9 cellular contexts compared by ENCODE assay signal in the genomic region with DNA sequence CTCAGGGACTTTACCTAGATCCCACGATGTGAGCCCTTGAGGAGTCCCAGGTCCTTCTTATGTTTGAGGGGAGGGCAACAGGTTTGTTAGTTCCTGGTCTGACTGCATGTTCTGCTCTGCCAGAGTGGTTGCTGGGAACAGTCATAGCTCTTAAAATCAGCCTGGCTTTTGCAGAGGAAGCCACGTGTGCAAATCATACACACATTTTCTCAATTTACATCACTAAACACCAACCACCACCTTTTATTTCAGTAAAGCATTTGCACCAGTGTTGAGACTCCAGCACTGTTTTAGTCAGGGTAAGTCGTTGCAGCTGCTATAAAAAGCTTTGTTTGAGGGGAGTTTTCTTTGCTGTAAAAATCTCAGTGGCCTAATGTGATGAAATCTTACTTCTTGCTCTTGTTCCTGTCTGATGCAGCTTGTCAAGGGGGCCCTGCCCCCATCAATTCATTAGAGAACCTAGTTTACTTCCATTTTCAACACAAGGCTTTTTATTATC.
DNase-seq lines count a peak whose midpoint lies in the region; ATAC-seq, FAIRE-seq and TF ChIP-seq lines count a peak whose summit lies in the region.
"Had no signal": no experiment of that assay in that cellular context is flagged by ENCODE, and none has a peak within 500 bp of the region (broad histone marks: within the 10 kb centered on the region; RNA-seq: fewer than 3 reads in every experiment).

No MANE protein-coding gene starts in this region.

- H3K79me2 ChIP-seq in trophoblast cell (ENCODE audit: control insufficient read depth, insufficient read depth, low read length, poor library complexity): no peaks in the 10 kb centered on the region

- no peak for TF ChIP-seq CTCF in GM06990 (IDR thresholded peaks at IDR 0.05; ENCODE audit: insufficient read depth, low read length, poor library complexity, severe bottlenecking)
- no peak for TF ChIP-seq CTCF in right lobe of liver (IDR thresholded peaks at IDR 0.05)
- TF ChIP-seq CTCF in psoas muscle (IDR thresholded peaks at IDR 0.05): no peak

- no peak overlapping the region for H3K4ac ChIP-seq in trophoblast cell (ENCODE audit: low read depth, low read length)

- no peak overlapping the region for H2AFZ ChIP-seq in trophoblast cell (ENCODE audit: insufficient read depth, low read length, poor library complexity)

- no peak overlapping the region for H2BK120ac ChIP-seq in trophoblast cell (ENCODE audit: insufficient read depth, low read length, poor library complexity)

- ATAC-seq in GM19351 (IDR thresholded peaks at IDR 0.05; ENCODE audit: unreplicated experiment) (peak; percentile 67), HG03025 (IDR thresholded peaks at IDR 0.05; ENCODE audit: low FRiP score, unreplicated experiment) (peak; percentile 58), right lobe of liver (no peak), psoas muscle (no peak)

- H3K4me3 ChIP-seq in GM06990 (replicated peaks; ENCODE audit: low read depth, low read length): no peak overlapping the region
- no peak overlapping the region for H3K4me3 ChIP-seq in right lobe of liver
- H3K4me3 ChIP-seq in psoas muscle: no peak overlapping the region
- H3K4me3 ChIP-seq in trophoblast cell (ENCODE audit: low read depth, low read length): no peak overlapping the region

- H4K91ac ChIP-seq in trophoblast cell (ENCODE audit: low read depth, low read length): no peak overlapping the region

- TF ChIP-seq POLR2A in right lobe of liver (IDR thresholded peaks at IDR 0.05): no peak

- intact Hi-C loops in right lobe of liver (cut with DNase I) (no loop called here), psoas muscle (cut with DNase I) (no loop called here)

- H2BK5ac ChIP-seq in trophoblast cell (ENCODE audit: low read depth, low read length, poor library complexity): no peak overlapping the region

- FAIRE-seq in RCC 7860 (lab: Jason Lieb, UNC): no peak

- no peaks in the 10 kb centered on the region for H3K79me1 ChIP-seq in trophoblast cell (ENCODE audit: low read length)

- H3K18ac ChIP-seq in trophoblast cell (ENCODE audit: low read length): no peak overlapping the region

- H3K27ac ChIP-seq in right lobe of liver (no peak overlapping the region), psoas muscle (no peak overlapping the region), trophoblast cell (ENCODE audit: low read depth, low read length) (no peak overlapping the region)

- H4K8ac ChIP-seq in trophoblast cell (ENCODE audit: low read depth, low read length): no peak overlapping the region

- H3K36me3 ChIP-seq in GM06990 (ENCODE audit: control insufficient read depth, insufficient read depth, low read length) (no peaks in the 10 kb centered on the region), right lobe of liver (no peaks in the 10 kb centered on the region), psoas muscle (ENCODE audit: insufficient read depth in 1 of 2, low read depth in 1 of 2) (no peaks in the 10 kb centered on the region), trophoblast cell (ENCODE audit: control insufficient read depth in 1 of 2, insufficient read depth in 2 of 2, low read length in 2 of 2) (no peaks in the 10 kb centered on the region)

- DNase-seq in GM06990 (ENCODE audit: extremely low read depth, insufficient read length): peak; percentile 45
- peak; percentile 88 for DNase-seq in SIG-M5 treated with dmso at 0.1 percent for 504 hours (lab: John Stamatoyannopoulos, UW; ENCODE audit: unreplicated experiment)
- DNase-seq in right lobe of liver: no peak
- no peak for DNase-seq in RCC 7860 (ENCODE audit: low spot score)
- no peak for DNase-seq in psoas muscle
- DNase-seq in trophoblast cell: no peak
- DNase-seq: NCI-H1092 had no signal

- no peaks in the 10 kb centered on the region for H3K4me1 ChIP-seq in right lobe of liver
- H3K4me1 ChIP-seq in psoas muscle: no peaks in the 10 kb centered on the region
- H3K4me1 ChIP-seq in trophoblast cell (ENCODE audit: control insufficient read depth in 1 of 2, insufficient read depth in 2 of 2, low read length in 2 of 2): no peaks in the 10 kb centered on the region

- no peak overlapping the region for H3K4me2 ChIP-seq in trophoblast cell (ENCODE audit: low read length)

- 22% methylated on average over 3 of the region's 3 CpGs for WGBS in right lobe of liver (ENCODE audit: insufficient coverage, low coverage, low lambda C conversion rate, missing lambda C conversion rate)
- WGBS in psoas muscle, 3 donors: 19 to 27% (median 24%) methylated on average over 3 of the region's 3 CpGs
- WGBS in trophoblast cell (ENCODE audit: extremely low coverage, insufficient coverage, insufficient read length): no CpG with 5 or more reads among the region's 3 CpGs

- no peak overlapping the region for H3K9ac ChIP-seq in trophoblast cell (ENCODE audit: low read length)

- H2BK12ac ChIP-seq in trophoblast cell (ENCODE audit: low read length): no peak overlapping the region

- no peak overlapping the region for H4K12ac ChIP-seq in trophoblast cell (ENCODE audit: low read depth, low read length)

- H2AK5ac ChIP-seq in trophoblast cell (ENCODE audit: low read length): no peak overlapping the region

- no peak overlapping the region for H3K14ac ChIP-seq in trophoblast cell (ENCODE audit: low read length)

- H3K9me3 ChIP-seq in right lobe of liver: no peaks in the 10 kb centered on the region
- H3K9me3 ChIP-seq in psoas muscle: no peaks in the 10 kb centered on the region
- no peaks in the 10 kb centered on the region for H3K9me3 ChIP-seq in trophoblast cell (ENCODE audit: insufficient read depth, low read depth, low read length)

- no peak overlapping the region for H3K23ac ChIP-seq in trophoblast cell (ENCODE audit: low read length)

- H3K27me3 ChIP-seq in GM06990 (replicated peaks; ENCODE audit: control insufficient read depth, insufficient read depth, low read length): no peaks in the 10 kb centered on the region
- H3K27me3 ChIP-seq in right lobe of liver: no peaks in the 10 kb centered on the region
- no peaks in the 10 kb centered on the region for H3K27me3 ChIP-seq in psoas muscle (ENCODE audit: insufficient read depth in 3 of 3, low read length in 2 of 3)
- H3K27me3 ChIP-seq in trophoblast cell (ENCODE audit: insufficient read depth, low read length): no peaks in the 10 kb centered on the region

Comparison
In these comparisons a context has a peak if more than half of its experiments do, and no peak if none do; other contexts are left out.
1. DNase-seq: peak in GM06990 (single experiment) and SIG-M5 treated with dmso at 0.1 percent for 504 hours (single experiment); none in right lobe of liver (0 of 3), RCC 7860 (single experiment), psoas muscle (0 of 2) and trophoblast cell (0 of 2).
2. ATAC-seq: peak in GM19351 (single experiment) and HG03025 (single experiment); none in right lobe of liver (0 of 4) and psoas muscle (0 of 4).